ENCODE assay signal across 10 cellular contexts in the genomic region with DNA sequence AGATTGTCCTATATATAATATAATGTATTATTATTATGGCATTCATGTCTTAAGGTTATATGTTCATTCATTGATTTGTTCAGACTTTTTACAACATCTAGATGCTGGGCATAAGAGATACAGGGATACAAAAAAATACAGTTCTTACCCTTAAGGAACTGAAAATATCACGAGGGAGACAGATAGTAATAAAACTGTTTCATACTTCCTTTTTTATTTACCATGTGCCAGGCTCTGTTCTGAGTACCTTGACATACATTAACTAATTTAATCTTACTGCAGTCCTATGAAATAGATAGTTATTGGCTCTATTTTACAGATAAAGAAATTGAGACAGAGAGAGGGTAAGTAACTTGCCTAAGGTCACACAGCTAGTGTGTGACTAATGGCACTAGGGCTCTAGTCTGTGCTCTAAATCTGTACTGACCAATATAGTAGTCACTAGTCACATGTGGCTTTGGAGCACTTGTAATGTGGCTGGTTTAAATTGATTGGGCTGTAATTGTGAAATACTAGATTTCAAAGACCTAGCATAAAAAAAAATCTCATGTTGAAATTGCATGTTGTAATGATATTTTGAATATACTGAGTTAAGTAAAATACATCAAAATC. TPM values are rescaled to one million over a fixed set of nuclear protein-coding genes. Genes with fewer than 3 reads are reported as not detected.
DNase-seq lines count a peak whose midpoint lies in the region; ATAC-seq and TF ChIP-seq lines count a peak whose summit lies in the region.
"Had no signal": no experiment of that assay in that cellular context is flagged by ENCODE, and none has a peak within 500 bp of the region (broad histone marks: within the 10 kb centered on the region; RNA-seq: fewer than 3 reads in every experiment).

No MANE protein-coding gene starts in this region.

- no peak overlapping the region for H3K4me3 ChIP-seq in prostate gland
- H3K4me3 ChIP-seq: left ventricle myocardium inferior had no signal

- H3K27me3 ChIP-seq in prostate gland (replicated peaks; ENCODE audit: insufficient read depth) = no peaks in the 10 kb centered on the region

- no peaks in the 10 kb centered on the region for H3K9me3 ChIP-seq in prostate gland
- H3K9me3 ChIP-seq: left ventricle myocardium inferior had no signal

- no peak for TF ChIP-seq POLR2A in prostate gland (IDR thresholded peaks at IDR 0.05)

- intact Hi-C loops in prostate gland (cut with DNase I) = no loop called here

- H3K36me3 ChIP-seq in prostate gland = no peaks in the 10 kb centered on the region

- WGBS in prostate gland = 50% methylated on average over 1 of the region's 1 CpG

- peak; percentile 62 for ATAC-seq in GM18499 (IDR thresholded peaks at IDR 0.05; ENCODE audit: insufficient read depth, unreplicated experiment)
- peak; percentile 70 for ATAC-seq in GM21526 (IDR thresholded peaks at IDR 0.05; ENCODE audit: low FRiP score, unreplicated experiment)
- peak; percentile 71 for ATAC-seq in HG03378 (IDR thresholded peaks at IDR 0.05; ENCODE audit: unreplicated experiment)
- ATAC-seq in omental fat pad (ENCODE audit: low FRiP score) = no peak

- TF ChIP-seq CTCF in prostate gland (IDR thresholded peaks at IDR 0.05) = no peak
- no peak for TF ChIP-seq CTCF in omental fat pad (IDR thresholded peaks at IDR 0.05)

- H3K27ac ChIP-seq in prostate gland = no peak overlapping the region
- no peak overlapping the region for H3K27ac ChIP-seq in substantia nigra (ENCODE audit: low read depth, low read length, poor library complexity, severe bottlenecking)
- H3K27ac ChIP-seq: left ventricle myocardium inferior had no signal

- no peaks in the 10 kb centered on the region for H3K4me1 ChIP-seq in prostate gland (replicated peaks)

- DNase-seq in fibroblast of peridontal ligament (ENCODE audit: extremely low read depth) = peak; percentile 60
- no peak for DNase-seq in prostate gland (ENCODE audit: low spot score)
- DNase-seq in activated gamma-delta T cell (lab: John Stamatoyannopoulos, UW) = no peak
- no peak for DNase-seq in substantia nigra (lab: John Stamatoyannopoulos, UW)
- DNase-seq in omental fat pad (ENCODE audit: low spot score) = no peak
- DNase-seq: left ventricle myocardium inferior, NCI-H1105 treated with DMSO at 0.1 percent for 48 hours had no signal

RNA-seq across cellular contexts. Expression of a gene that starts 21.3 kb away (rescaled TPM):
- 10 to 100 TPM; 30.6 to 33.2 TPM for total RNA-seq in prostate gland
- total RNA-seq in omental fat pad = 10 to 100 TPM; 47.3 to 64.0 (median 52.1) TPM
